ENCODE assay signal across 1 cellular context in genomic region chrX:14029425-14030247, GRCh38.
TF ChIP-seq lines count a peak whose summit lies in the region.

GEMIN8 (minus strand) TSS chrX:14029892; CDS start chrX:14021478, 8,414 bp downstream.

TF ChIP-seq in K562, 482 proteins besides CTCF, POLR2A, EP300 and RAD21 (continued from another document and continues in another):
- no peak for TF ChIP-seq DDX20 (tag; IDR thresholded peaks at IDR 0.05; ENCODE audit: low read depth)
- TF ChIP-seq ZNF174 (CRISPR knock-in tag; IDR thresholded peaks at IDR 0.05): no peak
- TF ChIP-seq TCF7 (IDR thresholded peaks at IDR 0.05; ENCODE audit: borderline replicate concordance): no peak
- no peak for TF ChIP-seq HDAC2 (IDR thresholded peaks at IDR 0.05)
- TF ChIP-seq ZNF384 (IDR thresholded peaks at IDR 0.05; ENCODE audit: low read depth, low read length): no peak
- no peak for TF ChIP-seq ZMIZ1 (IDR thresholded peaks at IDR 0.05; ENCODE audit: low read depth in 2 of 2, low read length in 2 of 2)
- no peak for TF ChIP-seq ADNP (tag; IDR thresholded peaks at IDR 0.05)
- no peak for TF ChIP-seq ZC3H4 (CRISPR knock-in tag; IDR thresholded peaks at IDR 0.05; ENCODE audit: borderline replicate concordance)
- no peak; a peak in 1 of 4 replicates for TF ChIP-seq SIX5 (IDR thresholded peaks at IDR 0.05; ENCODE audit: borderline replicate concordance in 1 of 2, insufficient read depth in 1 of 2, low read depth in 1 of 2, low read length in 2 of 2)
- peak; percentile 30; the same call in 1 of the 2 replicates for TF ChIP-seq NCOA1 (IDR thresholded peaks at IDR 0.05; ENCODE audit: low read depth)
- TF ChIP-seq ZKSCAN8 (CRISPR knock-in tag; IDR thresholded peaks at IDR 0.05): no peak
- no peak for TF ChIP-seq SIRT6 (IDR thresholded peaks at IDR 0.05; ENCODE audit: low read depth, low read length)
- no peak for TF ChIP-seq HIVEP1 (CRISPR knock-in tag; IDR thresholded peaks at IDR 0.05)
- TF ChIP-seq VEZF1 (CRISPR knock-in tag; IDR thresholded peaks at IDR 0.05): peak; percentile 99
- TF ChIP-seq ZNF778 (CRISPR knock-in tag; IDR thresholded peaks at IDR 0.05): no peak
- TF ChIP-seq HNRNPL (IDR thresholded peaks at IDR 0.05; ENCODE audit: low read depth, low read length): no peak
- TF ChIP-seq ASH1L (IDR thresholded peaks at IDR 0.05; ENCODE audit: borderline replicate concordance, low read depth, partially characterized antibody): no peak
- TF ChIP-seq NKRF (IDR thresholded peaks at IDR 0.05; ENCODE audit: borderline replicate concordance): peak; percentile 89; the same call in 1 of the 2 replicates
- TF ChIP-seq ZNF740 (CRISPR knock-in tag; IDR thresholded peaks at IDR 0.05): no peak
- TF ChIP-seq ZNF740 (tag; IDR thresholded peaks at IDR 0.05): no peak
- no peak for TF ChIP-seq ZNF589 (CRISPR knock-in tag; IDR thresholded peaks at IDR 0.05; ENCODE audit: low read depth)
- TF ChIP-seq ATF4 (CRISPR knock-in tag; IDR thresholded peaks at IDR 0.05): no peak
- peak; percentile 65; the same call in 1 of the 2 replicates for TF ChIP-seq RNF2 (IDR thresholded peaks at IDR 0.05)
- TF ChIP-seq SRSF7 (optimal IDR thresholded peaks at IDR 0.05; ENCODE audit: low read depth, low read length): no peak
- TF ChIP-seq ZNF121 (CRISPR knock-in tag; conservative IDR thresholded peaks at IDR 0.05): no peak
- TF ChIP-seq SMARCA4 (IDR thresholded peaks at IDR 0.05): no peak
- TF ChIP-seq ZNF592 (IDR thresholded peaks at IDR 0.05): no peak
- TF ChIP-seq SMAD3 (CRISPR knock-in tag; conservative IDR thresholded peaks at IDR 0.05): no peak
- TF ChIP-seq CGGBP1 (CRISPR knock-in tag; IDR thresholded peaks at IDR 0.05): no peak
- peak; percentile 93 for TF ChIP-seq POLR2G (IDR thresholded peaks at IDR 0.05; ENCODE audit: low read depth, low read length)
- no peak for TF ChIP-seq TAF15 (IDR thresholded peaks at IDR 0.05; ENCODE audit: low read depth, low read length)
- TF ChIP-seq CTCFL (IDR thresholded peaks at IDR 0.05; ENCODE audit: borderline replicate concordance, insufficient read depth, low read depth, low read length, poor library complexity, severe bottlenecking): no peak
- TF ChIP-seq RUNX1 (IDR thresholded peaks at IDR 0.05; ENCODE audit: low read depth): no peak
- TF ChIP-seq ZFP1 (CRISPR knock-in tag; IDR thresholded peaks at IDR 0.05): no peak
- TF ChIP-seq TSHZ1 (CRISPR knock-in tag; IDR thresholded peaks at IDR 0.05): no peak
- TF ChIP-seq NR0B1 (IDR thresholded peaks at IDR 0.05; ENCODE audit: partially characterized antibody): no peak
- no peak for TF ChIP-seq NR3C1 (CRISPR knock-in tag; IDR thresholded peaks at IDR 0.05)
- TF ChIP-seq ZNF717 (CRISPR knock-in tag; IDR thresholded peaks at IDR 0.05): no peak
- TF ChIP-seq TCF15 (CRISPR knock-in tag; IDR thresholded peaks at IDR 0.05): no peak
